In the genomic region with DNA sequence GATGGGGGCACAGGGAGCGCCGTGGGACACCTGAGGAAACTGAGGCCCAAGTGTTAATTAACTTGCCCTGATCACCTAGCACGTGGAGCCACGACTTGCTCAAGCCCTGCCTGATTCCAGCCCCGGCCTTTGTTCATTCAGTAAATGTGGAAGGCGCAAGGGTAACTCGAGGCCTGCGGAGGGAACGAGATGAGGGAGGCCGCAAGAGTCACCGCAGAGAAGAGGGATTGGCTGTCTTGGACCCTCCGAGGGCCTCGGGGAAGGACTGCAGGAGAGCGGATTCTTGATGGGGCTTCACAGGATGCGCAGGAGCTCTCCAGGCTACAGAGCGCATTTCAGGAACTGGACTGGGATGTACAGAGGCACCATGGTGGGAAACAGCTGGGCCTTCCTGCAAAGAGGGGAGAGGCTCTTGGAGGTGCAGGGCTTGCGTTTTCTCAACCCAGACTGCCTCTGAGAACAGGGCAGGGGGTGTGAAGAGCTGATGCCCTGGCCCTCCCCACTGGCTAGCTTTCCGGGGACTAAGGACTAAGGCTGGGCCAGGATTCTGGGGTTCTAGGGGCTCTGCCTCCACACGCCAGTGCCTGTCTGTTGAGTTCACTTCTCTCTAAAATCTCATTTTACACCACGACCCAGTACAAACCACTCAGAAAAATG, we compare ENCODE assay signal across 1 cellular context.
TF ChIP-seq lines count a peak whose summit lies in the region.

No MANE protein-coding gene starts in this region.

TF ChIP-seq in endothelial cell of umbilical vein, 7 proteins besides CTCF, POLR2A, EP300 and RAD21:
- TF ChIP-seq JUN (IDR thresholded peaks at IDR 0.05; ENCODE audit: borderline replicate concordance, insufficient read depth, insufficient read length, low read depth) (no peak), FOS (IDR thresholded peaks at IDR 0.05; ENCODE audit: borderline replicate concordance, insufficient read depth, low read length) (no peak), MYC (IDR thresholded peaks at IDR 0.05; ENCODE audit: low read depth, low read length) (no peak), POLR2AphosphoS5 (IDR thresholded peaks at IDR 0.05; ENCODE audit: insufficient read depth, low read depth, low read length) (no peak), EZH2 (IDR thresholded peaks at IDR 0.05; ENCODE audit: borderline replicate concordance, low read depth, low read length, severe bottlenecking) (no peak), GATA2 (IDR thresholded peaks at IDR 0.05; ENCODE audit: insufficient read depth, insufficient read length, low read depth, low read length) (no peak)
- TF ChIP-seq, protein P1, sequence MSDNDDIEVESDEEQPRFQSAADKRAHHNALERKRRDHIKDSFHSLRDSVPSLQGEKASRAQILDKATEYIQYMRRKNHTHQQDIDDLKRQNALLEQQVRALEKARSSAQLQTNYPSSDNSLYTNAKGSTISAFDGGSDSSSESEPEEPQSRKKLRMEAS (IDR thresholded peaks at IDR 0.05; ENCODE audit: insufficient read depth, insufficient read length) = no peak
TF ChIP-seq in endothelial cell of umbilical vein: peak in this region for 0.
